Comparison of ENCODE assay signal across 1 cellular context in genomic region chr6:36730424-36731380, GRCh38.
TF ChIP-seq lines count a peak whose summit lies in the region.

No MANE protein-coding gene starts in this region.

TF ChIP-seq in H1, 55 proteins besides CTCF, POLR2A, EP300 and RAD21:
- TF ChIP-seq ATF2 (IDR thresholded peaks at IDR 0.05; ENCODE audit: low read length), result no peak
- TF ChIP-seq YY1 (IDR thresholded peaks at IDR 0.05; ENCODE audit: low read depth, low read length), result no peak
- no peak for TF ChIP-seq CBX5 (IDR thresholded peaks at IDR 0.05; ENCODE audit: low read depth, low read length)
- TF ChIP-seq JUN (IDR thresholded peaks at IDR 0.05; ENCODE audit: low read depth, low read length), result no peak
- TF ChIP-seq ZNF274 (IDR thresholded peaks at IDR 0.05; ENCODE audit: borderline replicate concordance, extremely low read depth, low read length), result no peak
- TF ChIP-seq KDM4A (IDR thresholded peaks at IDR 0.05; ENCODE audit: low read depth, low read length, severe bottlenecking), result no peak
- no peak for TF ChIP-seq SRF (IDR thresholded peaks at IDR 0.05; ENCODE audit: low read depth, low read length)
- TF ChIP-seq POLR2AphosphoS5 (IDR thresholded peaks at IDR 0.05; ENCODE audit: low read depth, low read length), result 0 out of 2 replicates have a peak, but pooled peaks have one; percentile 19
